In genomic region chr6:150897400-150897943, GRCh38 we compare ENCODE assay signal across 19 cellular contexts. TPM values are rescaled to one million over a fixed set of nuclear protein-coding genes. Genes with fewer than 3 reads are reported as not detected.
DNase-seq lines count a peak whose midpoint lies in the region; ATAC-seq, FAIRE-seq and TF ChIP-seq lines count a peak whose summit lies in the region.
"Had no signal": no experiment of that assay in that cellular context is flagged by ENCODE, and none has a peak within 500 bp of the region (broad histone marks: within the 10 kb centered on the region; RNA-seq: fewer than 3 reads in every experiment).

No MANE protein-coding gene starts in this region.

- H3K27me3 ChIP-seq in WERI-Rb-1 (ENCODE audit: insufficient read depth, low read depth, severe bottlenecking) = no peaks in the 10 kb centered on the region
- H3K27me3 ChIP-seq: BLaER1 treated with 17β-estradiol and CSF1 and Interleukin-3, amounts not matched to agents 10 nM and 100 nM; MG63; upper lobe of right lung had no signal

- H3K4me3 ChIP-seq in WERI-Rb-1 (ENCODE audit: low read depth, low read length) = no peak overlapping the region
- H3K4me3 ChIP-seq: BLaER1 treated with 17β-estradiol and CSF1 and Interleukin-3, amounts not matched to agents 10 nM and 100 nM; MG63; upper lobe of right lung had no signal

- H3K27me3 Mint-ChIP-seq in mesothelial cell of epicardium (ENCODE audit: low read depth) = no peaks in the 10 kb centered on the region
- H3K27me3 Mint-ChIP-seq: central memory CD8-positive, alpha-beta T cell had no signal

- H3K36me3 ChIP-seq in WERI-Rb-1 = no peaks in the 10 kb centered on the region; the same call in 1 of the 2 replicates
- H3K36me3 ChIP-seq: upper lobe of right lung had no signal

- peak; percentile 43 for ATAC-seq in HG02678 (IDR thresholded peaks at IDR 0.05; ENCODE audit: unreplicated experiment)
- peak; percentile 57 for ATAC-seq in HG03442 (IDR thresholded peaks at IDR 0.05; ENCODE audit: unreplicated experiment)
- ATAC-seq: activated CD4-positive, CD25-positive, alpha-beta regulatory T cell treated with anti-CD3 and anti-CD28 coated beads, Interleukin-2, amount 50 U/mL, for 24 hours; stimulated activated naive CD8-positive, alpha-beta T cell treated with anti-CD3 and anti-CD28 coated beads, Interleukin-15, Interleukin-2, amounts not matched to agents 100 U/mL and 50 U/mL, for 24 hours; upper lobe of right lung had no signal

- FAIRE-seq in GM19239 (lab: Jason Lieb, UNC) = peak; percentile 21
- FAIRE-seq: frontal cortex had no signal

- no peak for TF ChIP-seq CTCF in mesothelial cell of epicardium (IDR thresholded peaks at IDR 0.05; ENCODE audit: unreplicated experiment)
- no peak for TF ChIP-seq CTCF in WERI-Rb-1 (IDR thresholded peaks at IDR 0.05; ENCODE audit: low read depth, low read length)

- DNase-seq in GM19239 (ENCODE audit: insufficient read length, low spot score) (no peak), mesothelial cell of epicardium (ENCODE audit: low spot score in 2 of 2, unreplicated experiment in 2 of 2) (no peak), WERI-Rb-1 (no peak), cerebellum (ENCODE audit: low spot score) (no peak), hypothalamus (lab: John Stamatoyannopoulos, UW) (no peak)
- DNase-seq in activated effector memory CD4-positive, alpha-beta T cell treated with anti-CD3 and anti-CD28 coated beads, Interleukin-2, amount 50 U/mL, for 16 hours = no peak
- DNase-seq: DMS79; MG63; NCI-H2081 treated with DMSO at 0.1 percent for 48 hours; NCI-H748 treated with DMSO at 0.1 percent for 48 hours; stimulated activated naive CD8-positive, alpha-beta T cell treated with anti-CD3 and anti-CD28 coated beads, Interleukin-15, Interleukin-2, amounts not matched to agents 100 U/mL and 50 U/mL, for 24 hours; upper lobe of right lung had no signal

- H3K9me3 Mint-ChIP-seq in mesothelial cell of epicardium = no peaks in the 10 kb centered on the region
- H3K9me3 Mint-ChIP-seq: central memory CD8-positive, alpha-beta T cell; T-helper 1 cell treated with Interleukin-12 subunit alpha and Interleukin-12 subunit beta and Interleukin-4 antibody, amounts not matched to agents 30 μg/mL and 1 μg/mL, for 36 hours had no signal

- no peak overlapping the region for H3K4me3 Mint-ChIP-seq in mesothelial cell of epicardium
- H3K4me3 Mint-ChIP-seq: central memory CD8-positive, alpha-beta T cell; T-helper 1 cell treated with Interleukin-12 subunit alpha and Interleukin-12 subunit beta and Interleukin-4 antibody, amounts not matched to agents 30 μg/mL and 1 μg/mL, for 36 hours had no signal

- H3K27ac ChIP-seq in WERI-Rb-1 = no peak overlapping the region
- H3K27ac ChIP-seq: BLaER1 treated with 17β-estradiol and CSF1 and Interleukin-3, amounts not matched to agents 10 nM and 100 nM; upper lobe of right lung had no signal

- H3K36me3 Mint-ChIP-seq in mesothelial cell of epicardium = peaks cover 2% of the 10 kb centered on the region

- H3K4me1 Mint-ChIP-seq in mesothelial cell of epicardium = peaks cover 55% of the 10 kb centered on the region

- peak overlapping the region; percentile 91 for H3K27ac Mint-ChIP-seq in mesothelial cell of epicardium
- H3K27ac Mint-ChIP-seq: T-helper 1 cell treated with Interleukin-12 subunit alpha and Interleukin-12 subunit beta and Interleukin-4 antibody, amounts not matched to agents 30 μg/mL and 1 μg/mL, for 36 hours had no signal

- no peaks in the 10 kb centered on the region for H3K9me3 ChIP-seq in WERI-Rb-1 (ENCODE audit: severe bottlenecking)
- H3K9me3 ChIP-seq: BLaER1 treated with 17β-estradiol and CSF1 and Interleukin-3, amounts not matched to agents 10 nM and 100 nM; MG63; upper lobe of right lung had no signal

RNA-seq across cellular contexts. Expression of gene MTHFD1L, which starts 32.0 kb away (rescaled TPM):
- total RNA-seq in mesothelial cell of epicardium = 55.3 to 59.1 TPM (median 55.5 TPM) in 3 replicates
- 15.1 TPM for total RNA-seq in cerebellum
